2 cellular contexts compared by ENCODE assay signal in genomic region chr17:81221842-81222619, GRCh38.
TF ChIP-seq lines count a peak whose summit lies in the region.

No MANE protein-coding gene starts in this region.

TF ChIP-seq in HCT116, 20 proteins besides CTCF, POLR2A, EP300 and RAD21 (continued from another document):
- TF ChIP-seq YY1 (IDR thresholded peaks at IDR 0.05; ENCODE audit: extremely low read depth, insufficient replicate concordance, low read depth, low read length) = no peak
- TF ChIP-seq ZFX (IDR thresholded peaks at IDR 0.05) = no peak
- TF ChIP-seq POLR2AphosphoS5 (IDR thresholded peaks at IDR 0.05; ENCODE audit: low read depth, low read length) = no peak
- TF ChIP-seq JUND (IDR thresholded peaks at IDR 0.05) = no peak
- TF ChIP-seq FOSL1 (IDR thresholded peaks at IDR 0.05; ENCODE audit: low read depth) = no peak
- TF ChIP-seq EZH2 (IDR thresholded peaks at IDR 0.05) = no peak
- no peak for TF ChIP-seq ZNF274 (IDR thresholded peaks at IDR 0.05; ENCODE audit: low read depth, low read length)
- no peak for TF ChIP-seq SRF (IDR thresholded peaks at IDR 0.05; ENCODE audit: low read depth)
- TF ChIP-seq SP1 (IDR thresholded peaks at IDR 0.05; ENCODE audit: low read depth) = no peak
- TF ChIP-seq CBX3 (IDR thresholded peaks at IDR 0.05; ENCODE audit: low read depth) = no peak
- no peak for TF ChIP-seq MAX (IDR thresholded peaks at IDR 0.05)
- no peak for TF ChIP-seq CEBPB (IDR thresholded peaks at IDR 0.05; ENCODE audit: low read depth)
- TF ChIP-seq REST (IDR thresholded peaks at IDR 0.05; ENCODE audit: low read depth) = no peak

TF ChIP-seq in WTC11, 78 proteins besides CTCF, POLR2A, EP300 and RAD21 (continued from another document):
- TF ChIP-seq, protein P1, sequence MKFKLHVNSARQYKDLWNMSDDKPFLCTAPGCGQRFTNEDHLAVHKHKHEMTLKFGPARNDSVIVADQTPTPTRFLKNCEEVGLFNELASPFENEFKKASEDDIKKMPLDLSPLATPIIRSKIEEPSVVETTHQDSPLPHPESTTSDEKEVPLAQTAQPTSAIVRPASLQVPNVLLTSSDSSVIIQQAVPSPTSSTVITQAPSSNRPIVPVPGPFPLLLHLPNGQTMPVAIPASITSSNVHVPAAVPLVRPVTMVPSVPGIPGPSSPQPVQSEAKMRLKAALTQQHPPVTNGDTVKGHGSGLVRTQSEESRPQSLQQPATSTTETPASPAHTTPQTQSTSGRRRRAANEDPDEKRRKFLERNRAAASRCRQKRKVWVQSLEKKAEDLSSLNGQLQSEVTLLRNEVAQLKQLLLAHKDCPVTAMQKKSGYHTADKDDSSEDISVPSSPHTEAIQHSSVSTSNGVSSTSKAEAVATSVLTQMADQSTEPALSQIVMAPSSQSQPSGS (CRISPR knock-in tag; IDR thresholded peaks at IDR 0.05; ENCODE audit: borderline replicate concordance, low read depth) = no peak
- TF ChIP-seq RELA (CRISPR knock-in tag; IDR thresholded peaks at IDR 0.05; ENCODE audit: borderline replicate concordance) (no peak), ELF4 (CRISPR knock-in tag; IDR thresholded peaks at IDR 0.05; ENCODE audit: low read depth) (no peak), NR1H2 (CRISPR knock-in tag; IDR thresholded peaks at IDR 0.05) (no peak), USF1 (CRISPR knock-in tag; IDR thresholded peaks at IDR 0.05) (no peak), ZNF423 (CRISPR knock-in tag; IDR thresholded peaks at IDR 0.05) (no peak), ZNF425 (CRISPR knock-in tag; conservative IDR thresholded peaks at IDR 0.05) (no peak), ETV6 (CRISPR knock-in tag; IDR thresholded peaks at IDR 0.05) (no peak), PRRX2 (CRISPR knock-in tag; IDR thresholded peaks at IDR 0.05) (no peak), ZMAT4 (CRISPR knock-in tag; IDR thresholded peaks at IDR 0.05) (no peak), JUN (CRISPR knock-in tag; IDR thresholded peaks at IDR 0.05) (no peak), GABPB1 (CRISPR knock-in tag; IDR thresholded peaks at IDR 0.05) (no peak), FOXP1 (CRISPR knock-in tag; IDR thresholded peaks at IDR 0.05; ENCODE audit: borderline replicate concordance) (no peak)
- TF ChIP-seq, protein P2, sequence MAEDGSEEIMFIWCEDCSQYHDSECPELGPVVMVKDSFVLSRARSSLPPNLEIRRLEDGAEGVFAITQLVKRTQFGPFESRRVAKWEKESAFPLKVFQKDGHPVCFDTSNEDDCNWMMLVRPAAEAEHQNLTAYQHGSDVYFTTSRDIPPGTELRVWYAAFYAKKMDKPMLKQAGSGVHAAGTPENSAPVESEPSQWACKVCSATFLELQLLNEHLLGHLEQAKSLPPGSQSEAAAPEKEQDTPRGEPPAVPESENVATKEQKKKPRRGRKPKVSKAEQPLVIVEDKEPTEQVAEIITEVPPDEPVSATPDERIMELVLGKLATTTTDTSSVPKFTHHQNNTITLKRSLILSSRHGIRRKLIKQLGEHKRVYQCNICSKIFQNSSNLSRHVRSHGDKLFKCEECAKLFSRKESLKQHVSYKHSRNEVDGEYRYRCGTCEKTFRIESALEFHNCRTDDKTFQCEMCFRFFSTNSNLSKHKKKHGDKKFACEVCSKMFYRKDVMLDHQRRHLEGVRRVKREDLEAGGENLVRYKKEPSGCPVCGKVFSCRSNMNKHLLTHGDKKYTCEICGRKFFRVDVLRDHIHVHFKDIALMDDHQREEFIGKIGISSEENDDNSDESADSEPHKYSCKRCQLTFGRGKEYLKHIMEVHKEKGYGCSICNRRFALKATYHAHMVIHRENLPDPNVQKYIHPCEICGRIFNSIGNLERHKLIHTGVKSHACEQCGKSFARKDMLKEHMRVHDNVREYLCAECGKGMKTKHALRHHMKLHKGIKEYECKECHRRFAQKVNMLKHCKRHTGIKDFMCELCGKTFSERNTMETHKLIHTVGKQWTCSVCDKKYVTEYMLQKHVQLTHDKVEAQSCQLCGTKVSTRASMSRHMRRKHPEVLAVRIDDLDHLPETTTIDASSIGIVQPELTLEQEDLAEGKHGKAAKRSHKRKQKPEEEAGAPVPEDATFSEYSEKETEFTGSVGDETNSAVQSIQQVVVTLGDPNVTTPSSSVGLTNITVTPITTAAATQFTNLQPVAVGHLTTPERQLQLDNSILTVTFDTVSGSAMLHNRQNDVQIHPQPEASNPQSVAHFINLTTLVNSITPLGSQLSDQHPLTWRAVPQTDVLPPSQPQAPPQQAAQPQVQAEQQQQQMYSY (CRISPR knock-in tag; IDR thresholded peaks at IDR 0.05) = no peak
- TF ChIP-seq, protein P3, sequence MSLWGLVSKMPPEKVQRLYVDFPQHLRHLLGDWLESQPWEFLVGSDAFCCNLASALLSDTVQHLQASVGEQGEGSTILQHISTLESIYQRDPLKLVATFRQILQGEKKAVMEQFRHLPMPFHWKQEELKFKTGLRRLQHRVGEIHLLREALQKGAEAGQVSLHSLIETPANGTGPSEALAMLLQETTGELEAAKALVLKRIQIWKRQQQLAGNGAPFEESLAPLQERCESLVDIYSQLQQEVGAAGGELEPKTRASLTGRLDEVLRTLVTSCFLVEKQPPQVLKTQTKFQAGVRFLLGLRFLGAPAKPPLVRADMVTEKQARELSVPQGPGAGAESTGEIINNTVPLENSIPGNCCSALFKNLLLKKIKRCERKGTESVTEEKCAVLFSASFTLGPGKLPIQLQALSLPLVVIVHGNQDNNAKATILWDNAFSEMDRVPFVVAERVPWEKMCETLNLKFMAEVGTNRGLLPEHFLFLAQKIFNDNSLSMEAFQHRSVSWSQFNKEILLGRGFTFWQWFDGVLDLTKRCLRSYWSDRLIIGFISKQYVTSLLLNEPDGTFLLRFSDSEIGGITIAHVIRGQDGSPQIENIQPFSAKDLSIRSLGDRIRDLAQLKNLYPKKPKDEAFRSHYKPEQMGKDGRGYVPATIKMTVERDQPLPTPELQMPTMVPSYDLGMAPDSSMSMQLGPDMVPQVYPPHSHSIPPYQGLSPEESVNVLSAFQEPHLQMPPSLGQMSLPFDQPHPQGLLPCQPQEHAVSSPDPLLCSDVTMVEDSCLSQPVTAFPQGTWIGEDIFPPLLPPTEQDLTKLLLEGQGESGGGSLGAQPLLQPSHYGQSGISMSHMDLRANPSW (CRISPR knock-in tag; conservative IDR thresholded peaks at IDR 0.05; ENCODE audit: low read depth) = no peak
